ENCODE assay signal across 13 cellular contexts in the genomic region with DNA sequence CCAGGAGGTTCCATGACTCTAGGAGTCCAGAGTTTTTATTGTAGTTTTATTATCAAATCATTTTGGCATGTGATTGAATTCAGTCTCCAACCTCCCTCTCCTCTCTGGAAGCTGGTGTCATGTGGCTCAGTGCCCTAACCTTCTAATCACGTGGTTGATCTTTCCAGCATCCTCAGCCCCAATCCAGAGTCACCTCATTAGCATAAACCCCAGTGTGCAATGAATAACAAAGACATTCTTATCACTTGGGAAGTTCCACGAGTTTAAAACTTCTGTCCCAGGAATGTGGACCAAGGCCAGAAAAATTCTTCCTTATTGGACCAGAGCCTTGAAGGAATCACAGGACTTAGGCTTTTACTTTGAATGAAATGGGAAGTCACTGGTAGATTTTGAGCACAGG. TPM values are rescaled to one million over a fixed set of nuclear protein-coding genes. Genes with fewer than 3 reads are reported as not detected.
DNase-seq lines count a peak whose midpoint lies in the region; ATAC-seq and TF ChIP-seq lines count a peak whose summit lies in the region.
"Had no signal": no experiment of that assay in that cellular context is flagged by ENCODE, and none has a peak within 500 bp of the region (broad histone marks: within the 10 kb centered on the region; RNA-seq: fewer than 3 reads in every experiment).

No MANE protein-coding gene starts in this region.

- H3K27me3 ChIP-seq in adrenal gland: no peaks in the 10 kb centered on the region
- no peaks in the 10 kb centered on the region for H3K27me3 ChIP-seq in right cardiac atrium (ENCODE audit: control insufficient read depth, insufficient read depth)

- intact Hi-C loops in adrenal gland (cut with DNase I) (no loop called here), right cardiac atrium (cut with DNase I) (no loop called here), posterior vena cava (cut with DNase I) (no loop called here)

- peaks cover 19% of the 10 kb centered on the region for H3K27me3 Mint-ChIP-seq in activated T-helper 17 cell treated with anti-CD3 and anti-CD28 coated beads, Interleukin-2, amount 50 U/mL, for 72 hours

- H3K9me3 Mint-ChIP-seq in activated T-helper 17 cell treated with anti-CD3 and anti-CD28 coated beads, Interleukin-2, amount 50 U/mL, for 72 hours: no peaks in the 10 kb centered on the region

- 9 to 19% (median 14%) methylated on average over 2 of the region's 2 CpGs for WGBS in adrenal gland, 4 donors
- WGBS in right cardiac atrium: 14% methylated on average over 2 of the region's 2 CpGs

- H3K4me1 Mint-ChIP-seq in activated T-helper 17 cell treated with anti-CD3 and anti-CD28 coated beads, Interleukin-2, amount 50 U/mL, for 72 hours: no peaks in the 10 kb centered on the region

- H3K4me3 ChIP-seq in adrenal gland: no peak overlapping the region
- H3K4me3 ChIP-seq in right cardiac atrium (ENCODE audit: low read length): no peak overlapping the region

- H3K36me3 Mint-ChIP-seq in activated T-helper 17 cell treated with anti-CD3 and anti-CD28 coated beads, Interleukin-2, amount 50 U/mL, for 72 hours (ENCODE audit: low read depth): no peaks in the 10 kb centered on the region

- H3K4me3 Mint-ChIP-seq in activated T-helper 17 cell treated with anti-CD3 and anti-CD28 coated beads, Interleukin-2, amount 50 U/mL, for 72 hours: no peak overlapping the region

- no peaks in the 10 kb centered on the region for H3K36me3 ChIP-seq in adrenal gland (replicated peaks in 1 of 2)

- DNase-seq in GM04504 (ENCODE audit: low read depth): peak; percentile 48
- DNase-seq in adrenal gland: peak in 6 of 7 donors; percentile 75 to 89 (median 80)
- DNase-seq in right cardiac atrium: no peak
- peak; percentile 8 for DNase-seq in posterior vena cava (ENCODE audit: low spot score)
- no peak for DNase-seq in KG1 (lab: John Stamatoyannopoulos, UW)
- DNase-seq in RPMI8226: no peak
- DNase-seq: amygdala, DMS53, NCI-H1930, SHP77 treated with DMSO at 0.1 percent for 48 hours had no signal

- no peak for TF ChIP-seq POLR2A in adrenal gland (IDR thresholded peaks at IDR 0.05)

- no peaks in the 10 kb centered on the region for H3K9me3 ChIP-seq in adrenal gland (replicated peaks in 1 of 3)
- H3K9me3 ChIP-seq in right cardiac atrium (ENCODE audit: control insufficient read depth, low read length): no peaks in the 10 kb centered on the region

- peak overlapping the region in 2 of 5 donors; percentile 2 to 60 for H3K27ac ChIP-seq in adrenal gland
- H3K27ac ChIP-seq in right cardiac atrium (ENCODE audit: low read length): no peak overlapping the region

- ATAC-seq in right cardiac atrium (peak; percentile 77 to 85), HG03196 (IDR thresholded peaks at IDR 0.05; ENCODE audit: unreplicated experiment) (no peak)
- no peak for ATAC-seq in activated T-helper 17 cell treated with anti-CD3 and anti-CD28 coated beads, Interleukin-2, amount 50 U/mL, for 72 hours (replicated peaks)
- ATAC-seq: HCT116 had no signal

- H3K4me1 ChIP-seq in adrenal gland (replicated peaks in 1 of 2): peaks cover 11 to 16% of the 10 kb centered on the region in 2 donors
- H3K4me1 ChIP-seq in right cardiac atrium (ENCODE audit: control insufficient read depth, insufficient read depth, low read length): peaks cover 24% of the 10 kb centered on the region

- H3K27ac Mint-ChIP-seq in activated T-helper 17 cell treated with anti-CD3 and anti-CD28 coated beads, Interleukin-2, amount 50 U/mL, for 72 hours: no peak overlapping the region

- no peak for TF ChIP-seq CTCF in adrenal gland (IDR thresholded peaks at IDR 0.05)

RNA-seq across cellular contexts. Expression of gene KIRREL1, which starts 52.2 kb away (rescaled TPM):
- total RNA-seq in adrenal gland (10 to 100 TPM; 23.6 to 57.2 (median 50.4) TPM), right cardiac atrium (10 to 100 TPM; 11.7 to 19.0 (median 15.6) TPM), posterior vena cava (10 to 100 TPM; 57.9 to 68.9 TPM)
- polyA plus RNA-seq in adrenal gland (10 to 100 TPM; 10.1 to 13.9 (median 11.2) TPM), right cardiac atrium (6.0 TPM)
- total RNA-seq in activated T-helper 17 cell treated with anti-CD3 and anti-CD28 coated beads, Interleukin-2, amount 50 U/mL, for 72 hours: under 1 TPM in 1 of 2 donors, not detected in 1; 0.08 TPM

Comparison
In these comparisons a context has a peak if more than half of its experiments do, and no peak if none do; other contexts are left out.
1. DNase-seq: peak in GM04504 (single experiment), adrenal gland (6 of 7) and posterior vena cava (single experiment); none in right cardiac atrium (0 of 3), KG1 (single experiment) and RPMI8226 (single experiment).
2. ATAC-seq: peak in right cardiac atrium (2 of 2); none in activated T-helper 17 cell treated with anti-CD3 and anti-CD28 coated beads, Interleukin-2, amount 50 U/mL, for 72 hours (single experiment) and HG03196 (single experiment).
3. RNA of gene KIRREL1, which starts 52.2 kb away (total RNA-seq): 57.9 to 68.9 TPM in posterior vena cava, 23.6 to 57.2 TPM in adrenal gland and 11.7 to 19.0 TPM in right cardiac atrium; 0.08 TPM in activated T-helper 17 cell treated with anti-CD3 and anti-CD28 coated beads, Interleukin-2, amount 50 U/mL, for 72 hours; every median in the first group is over 10 times any median in the second.